Comparison of ENCODE assay signal across 24 cellular contexts in genomic region chr5:35538198-35538931, GRCh38.
DNase-seq lines count a peak whose midpoint lies in the region; ATAC-seq, FAIRE-seq and TF ChIP-seq lines count a peak whose summit lies in the region.
"Had no signal": no experiment of that assay in that cellular context is flagged by ENCODE, and none has a peak within 500 bp of the region (broad histone marks: within the 10 kb centered on the region; RNA-seq: fewer than 3 reads in every experiment).

No MANE protein-coding gene starts in this region.

- FAIRE-seq in GM12878 (lab: Jason Lieb, UNC) = no peak
- FAIRE-seq: D721Med, GM12891, GM19239 had no signal

- no peak for TF ChIP-seq CTCF in GM12878 (IDR thresholded peaks at IDR 0.05 in 2 of 3, conservative IDR thresholded peaks at IDR 0.05 in 1 of 3; ENCODE audit: control insufficient read depth in 2 of 3, extremely low read depth in 1 of 3, insufficient read depth in 1 of 3, low read depth in 3 of 3, low read length in 3 of 3)

- H3K36me3 ChIP-seq in ACC112 (ENCODE audit: insufficient read depth, low read length) (no peaks in the 10 kb centered on the region), GM12878 (ENCODE audit: control insufficient read depth in 2 of 2, insufficient read depth in 2 of 2, low read length in 1 of 2) (no peaks in the 10 kb centered on the region), aorta (ENCODE audit: control insufficient read depth in 1 of 2, insufficient read depth in 2 of 2, low read length in 1 of 2) (no peaks in the 10 kb centered on the region)
- H3K36me3 ChIP-seq: BLaER1, SJSA1 had no signal

- in situ Hi-C loops in KBM-7 (cut with MboI; ENCODE audit: low pct_unique_long_range_greater_than_20kb, low sequenced_read_pairs) = no loop called here
- in situ Hi-C loops in GM12878 (cut with MboI) = no loop called here

- ATAC-seq in GM12878 (peak; percentile 31; the same call in 1 of the 3 replicates), aorta (ENCODE audit: low FRiP score) (no peak), HG02973 (IDR thresholded peaks at IDR 0.05; ENCODE audit: unreplicated experiment) (no peak)
- ATAC-seq: T-cell had no signal

- H3K79me2 ChIP-seq in ACC112 (ENCODE audit: control insufficient read depth, insufficient read depth, low read length, unreplicated experiment) (no peaks in the 10 kb centered on the region), GM12878 (ENCODE audit: control insufficient read depth, insufficient read depth, low read length) (no peaks in the 10 kb centered on the region)

- CTCF ChIA-PET in GM12878 (lab: Yijun Ruan, JAX) = no interaction called here

- H3K27ac ChIP-seq in ACC112 (ENCODE audit: low read depth, low read length) (no peak overlapping the region), GM12878 (ENCODE audit: control insufficient read depth, insufficient read depth) (no peak overlapping the region), aorta (ENCODE audit: low read depth in 1 of 2, low read length in 2 of 2) (no peak overlapping the region)
- H3K27ac ChIP-seq: BLaER1, KMS-11, SJSA1 had no signal

- H3K9me3 ChIP-seq in GM12878 (replicated peaks; ENCODE audit: control insufficient read depth, insufficient read depth, low read length) (no peaks in the 10 kb centered on the region), aorta (ENCODE audit: control insufficient read depth, low read length) (no peaks in the 10 kb centered on the region)
- H3K9me3 ChIP-seq: BLaER1, SJSA1 had no signal

- intact Hi-C loops in GM12878 (cut with micrococcal nuclease; ENCODE audit: unreplicated experiment) = no loop called here
- intact Hi-C loops in aorta (cut with DNase I) = no loop called here

- TF ChIP-seq EP300 in GM12878 (IDR thresholded peaks at IDR 0.05; ENCODE audit: borderline replicate concordance in 1 of 2, control insufficient read depth in 1 of 2, low read depth in 2 of 2, low read length in 2 of 2) = no peak

- no TSS peak for BruUV-seq in GM12878 (replicated peaks; lab: Mats Ljungman, UMichigan)

- H2AFZ ChIP-seq in ACC112 (ENCODE audit: low read length, unreplicated experiment) = no peak overlapping the region
- H2AFZ ChIP-seq in GM12878 (ENCODE audit: control insufficient read depth, low read depth, low read length) = no peak overlapping the region

- POLR2A ChIA-PET in GM12878 (lab: Charles Lee) = no interaction called here

- H4K20me1 ChIP-seq in GM12878 (ENCODE audit: control insufficient read depth, insufficient read depth) = no peaks in the 10 kb centered on the region
- H4K20me1 ChIP-seq: BLaER1 had no signal

- 17% methylated on average over 7 of the region's 7 CpGs for WGBS in GM12878 (ENCODE audit: insufficient coverage, insufficient replicate concordance, low lambda C conversion rate, missing lambda C conversion rate)
- WGBS in aorta, 2 donors = 64 to 68% methylated on average over 7 of the region's 7 CpGs

- peak; percentile 15 for DNase-seq in KBM-7
- DNase-seq in NOMO-1 treated with dmso at 0.1 percent for 144 hours (lab: John Stamatoyannopoulos, UW; ENCODE audit: unreplicated experiment) = peak; percentile 54
- DNase-seq in GM12878 (ENCODE audit: low read depth, low spot score) = no peak
- DNase-seq in EL = no peak
- DNase-seq in aorta = no peak
- no peak for DNase-seq in NCI-H510A (lab: John Stamatoyannopoulos, UW)
- DNase-seq: CD4-positive, alpha-beta T cell; DMS53; GDM1; IMR-90; NCI-H2029; NCI-H446; NCI-H526; NCI-H82; NK-92 treated with Interleukin-12 subunit alpha and Interleukin-12 subunit beta, amount 100 ng/mL, for 24 hours; T-cell had no signal

- no peak for TF ChIP-seq POLR2A in GM12878 (IDR thresholded peaks at IDR 0.05; ENCODE audit: low read depth, low read length)

- H3K4me3 ChIP-seq in ACC112 (ENCODE audit: low read depth, low read length) (peak overlapping the region; percentile 37; the same call in 1 of the 2 replicates), GM12878 (no peak overlapping the region), aorta (ENCODE audit: low read length in 2 of 2) (no peak overlapping the region)
- H3K4me3 ChIP-seq: BLaER1, SJSA1 had no signal

- RAD21 ChIA-PET in GM12878 (lab: Charles Lee; ENCODE audit: unreplicated experiment) = no interaction called here

- no peak overlapping the region for H3K4me2 ChIP-seq in GM12878 (ENCODE audit: control insufficient read depth, insufficient read depth)
- H3K4me2 ChIP-seq: BLaER1, KMS-11 had no signal

- no peak for TF ChIP-seq RAD21 in GM12878 (IDR thresholded peaks at IDR 0.05; ENCODE audit: insufficient read depth, low read depth, low read length)

- H3K4me1 ChIP-seq in ACC112 (ENCODE audit: control insufficient read depth, insufficient read depth, low read length, unreplicated experiment) (no peaks in the 10 kb centered on the region), GM12878 (ENCODE audit: control insufficient read depth, insufficient read depth, low read length) (no peaks in the 10 kb centered on the region), aorta (ENCODE audit: control insufficient read depth in 1 of 2, insufficient read depth in 2 of 2, low read length in 2 of 2) (no peaks in the 10 kb centered on the region)
- H3K4me1 ChIP-seq: BLaER1, SJSA1 had no signal

- no peak overlapping the region for H3K9ac ChIP-seq in GM12878 (ENCODE audit: control insufficient read depth, insufficient read depth, low read length)
- H3K9ac ChIP-seq: BLaER1, KMS-11 had no signal

- H3K27me3 ChIP-seq in ACC112 (ENCODE audit: insufficient read depth, low read length) = peaks cover 9% of the 10 kb centered on the region; the same call in 1 of the 2 replicates
- no peaks in the 10 kb centered on the region for H3K27me3 ChIP-seq in GM12878 (replicated peaks in 1 of 2; ENCODE audit: control insufficient read depth in 2 of 2, insufficient read depth in 2 of 2, low read length in 1 of 2)
- no peaks in the 10 kb centered on the region for H3K27me3 ChIP-seq in aorta (ENCODE audit: control insufficient read depth in 1 of 2, insufficient read depth in 2 of 2, low read length in 1 of 2)
- H3K27me3 ChIP-seq: BLaER1 had no signal

- SMC1A ChIA-PET in GM12878 (lab: Charles Lee; ENCODE audit: uncharacterized antibody, unreplicated experiment) = no interaction called here

TF ChIP-seq in GM12878, 131 proteins besides CTCF, POLR2A, EP300 and RAD21:
- TF ChIP-seq HDAC2 (IDR thresholded peaks at IDR 0.05) (no peak), STAT1 (conservative IDR thresholded peaks at IDR 0.05) (no peak), ASH2L (IDR thresholded peaks at IDR 0.05; ENCODE audit: borderline replicate concordance, low read depth) (no peak), RUNX3 (IDR thresholded peaks at IDR 0.05; ENCODE audit: low read length) (no peak), BHLHE40 (IDR thresholded peaks at IDR 0.05; ENCODE audit: borderline replicate concordance in 1 of 2, low read depth in 2 of 2, low read length in 1 of 2) (peak in 1 of 2 experiments; percentile 76; a peak in 2 of 4 replicates), SPI1 (IDR thresholded peaks at IDR 0.05; ENCODE audit: borderline replicate concordance, insufficient read depth, low read depth, low read length) (peak; percentile 44; the same call in 1 of the 2 replicates), ZNF274 (IDR thresholded peaks at IDR 0.05; ENCODE audit: insufficient read depth, insufficient read length) (no peak)

Comparison
In these comparisons a context has a peak if more than half of its experiments do, and no peak if none do; other contexts are left out.
1. DNase-seq: peak in KBM-7 (single experiment) and NOMO-1 treated with dmso at 0.1 percent for 144 hours (single experiment); none in GM12878 (single experiment), EL (single experiment), aorta (0 of 2) and NCI-H510A (single experiment).